ENCODE assay signal across 8 cellular contexts in the genomic region with DNA sequence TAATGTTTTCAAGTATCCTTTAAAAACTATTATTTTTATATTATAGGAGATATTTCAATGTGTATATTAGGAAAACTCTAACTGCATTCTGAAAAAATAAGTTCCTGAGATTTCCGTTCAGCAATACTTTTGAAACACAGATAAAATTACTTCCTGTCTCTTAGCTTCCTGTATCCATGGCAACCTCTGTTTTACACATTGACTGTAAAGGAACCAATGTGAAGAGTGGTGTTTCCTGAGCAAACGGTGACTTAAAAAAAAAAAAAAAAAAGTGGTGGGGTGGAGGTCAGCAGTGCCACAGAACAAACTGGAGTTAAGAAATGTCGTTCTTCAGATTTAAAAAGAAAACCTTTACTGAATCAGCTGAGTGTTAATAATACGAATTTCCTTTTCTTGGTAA. TPM values are rescaled to one million over a fixed set of nuclear protein-coding genes. Genes with fewer than 3 reads are reported as not detected.
DNase-seq lines count a peak whose midpoint lies in the region; ATAC-seq and TF ChIP-seq lines count a peak whose summit lies in the region.

A gene with protein sequence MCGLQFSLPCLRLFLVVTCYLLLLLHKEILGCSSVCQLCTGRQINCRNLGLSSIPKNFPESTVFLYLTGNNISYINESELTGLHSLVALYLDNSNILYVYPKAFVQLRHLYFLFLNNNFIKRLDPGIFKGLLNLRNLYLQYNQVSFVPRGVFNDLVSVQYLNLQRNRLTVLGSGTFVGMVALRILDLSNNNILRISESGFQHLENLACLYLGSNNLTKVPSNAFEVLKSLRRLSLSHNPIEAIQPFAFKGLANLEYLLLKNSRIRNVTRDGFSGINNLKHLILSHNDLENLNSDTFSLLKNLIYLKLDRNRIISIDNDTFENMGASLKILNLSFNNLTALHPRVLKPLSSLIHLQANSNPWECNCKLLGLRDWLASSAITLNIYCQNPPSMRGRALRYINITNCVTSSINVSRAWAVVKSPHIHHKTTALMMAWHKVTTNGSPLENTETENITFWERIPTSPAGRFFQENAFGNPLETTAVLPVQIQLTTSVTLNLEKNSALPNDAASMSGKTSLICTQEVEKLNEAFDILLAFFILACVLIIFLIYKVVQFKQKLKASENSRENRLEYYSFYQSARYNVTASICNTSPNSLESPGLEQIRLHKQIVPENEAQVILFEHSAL (plus strand): TSS at position 280 of the 400 bp plus-strand sequence. CDS start 620 bp downstream, outside the sequence.

- H3K27ac ChIP-seq in left ventricle myocardium inferior (replicated peaks): peak within 1 kb of the TSS; percentile 38
- no peak within 1 kb of the TSS for H3K27ac ChIP-seq in thymus (ENCODE audit: low read depth)

- H3K27me3 ChIP-seq in left ventricle myocardium inferior (ENCODE audit: low read depth): no peaks in the 10 kb centered on the region
- no peaks in the 10 kb centered on the region for H3K27me3 ChIP-seq in thymus (ENCODE audit: control insufficient read depth, insufficient read depth)

- no peak for TF ChIP-seq CTCF in left ventricle myocardium inferior (IDR thresholded peaks at IDR 0.05; ENCODE audit: borderline replicate concordance)

- in situ Hi-C loops in SK-MEL-5 (cut with HindIII; ENCODE audit: low pct_unique_long_range_greater_than_20kb, low sequenced_read_pairs): no loop called here

- 2% methylated on average over 4 of the region's 4 CpGs for WGBS in thymus

- H3K4me1 ChIP-seq in left ventricle myocardium inferior (peaks cover 19% of the 10 kb centered on the region), thymus (ENCODE audit: control insufficient read depth, insufficient read depth, low read length) (no peaks in the 10 kb centered on the region)

- ATAC-seq in HG02970 (IDR thresholded peaks at IDR 0.05; ENCODE audit: low FRiP score, unreplicated experiment): peak; percentile 91

- H3K9me3 ChIP-seq in left ventricle myocardium inferior (replicated peaks) (no peaks in the 10 kb centered on the region), thymus (ENCODE audit: control insufficient read depth) (no peaks in the 10 kb centered on the region)

- H3K36me3 ChIP-seq in left ventricle myocardium inferior (no peaks in the 10 kb centered on the region), thymus (ENCODE audit: control insufficient read depth, insufficient read depth) (no peaks in the 10 kb centered on the region)

- DNase-seq in left ventricle myocardium inferior: no peak
- DNase-seq in cardiac septum (ENCODE audit: low spot score): no peak
- DNase-seq in SK-MEL-5 (ENCODE audit: low read depth, low spot score): peak; percentile 9
- peak; percentile 96 for DNase-seq in glomerular endothelial cell (ENCODE audit: extremely low read depth, low read depth, low spot score)
- DNase-seq in NCI-H510A (lab: John Stamatoyannopoulos, UW): no peak
- DNase-seq in stimulated activated CD4-positive, alpha-beta T cell treated with anti-CD3 and anti-CD28 coated beads, Interleukin-1b, Interleukin-23, amount 100 ng/mL, for 48 hours: no peak

- intact Hi-C loops in left ventricle myocardium inferior (cut with micrococcal nuclease): no loop called here
- intact Hi-C loops in cardiac septum (cut with DNase I): no loop called here

- H3K4me3 ChIP-seq in left ventricle myocardium inferior (peak within 1 kb of the TSS; percentile 46), thymus (ENCODE audit: low read length) (no peak within 1 kb of the TSS)

RNA-seq across cellular contexts. Expression of the gene that starts here (rescaled TPM):
- total RNA-seq in left ventricle myocardium inferior (0.77 TPM), cardiac septum (2.2 TPM), glomerular endothelial cell (27.5 and 29.4 TPM in 2 replicates)
- 0.29 and 1.5 TPM in 2 replicates for total RNA-seq in SK-MEL-5 (2014; rRNA removed; shearing (Covaris generic))
- polyA plus RNA-seq in SK-MEL-5 (2015; cell fraction: cytosol; rRNA removed): 0.10 and 0.22 TPM in 2 replicates
- 1.2 and 6.7 TPM in 2 replicates for polyA plus RNA-seq in SK-MEL-5 (2015; cell fraction: nucleus; rRNA removed)
- 10.1 TPM for polyA plus RNA-seq in thymus

Comparison
In these comparisons a context has a peak if more than half of its experiments do, and no peak if none do; other contexts are left out.
1. DNase-seq: peak in SK-MEL-5 (single experiment) and glomerular endothelial cell (single experiment); none in left ventricle myocardium inferior (single experiment), cardiac septum (single experiment), NCI-H510A (single experiment) and stimulated activated CD4-positive, alpha-beta T cell treated with anti-CD3 and anti-CD28 coated beads, Interleukin-1b, Interleukin-23, amount 100 ng/mL, for 48 hours (single experiment).